22 cellular contexts compared by ENCODE assay signal in genomic region chr20:54085910-54086309, GRCh38.
"Had no signal": no experiment of that assay in that cellular context is flagged by ENCODE, and none has a peak within 500 bp of the region (broad histone marks: within the 10 kb centered on the region; RNA-seq: fewer than 3 reads in every experiment).

No MANE protein-coding gene starts in this region.

- DNase-seq: activated CD4-positive, alpha-beta memory T cell treated with anti-CD3 and anti-CD28 coated beads, Interleukin-2, amount 10 ng/mL, durations not matched to agents 7 days and 5 days; activated CD4-positive, alpha-beta T cell treated with anti-CD3 and anti-CD28 coated beads, Interleukin-2, amount 10 ng/mL, durations not matched to agents 24 days and 14 days; activated CD8-positive, alpha-beta memory T cell treated with anti-CD3 and anti-CD28 coated beads, Interleukin-2, amount 10 ng/mL, durations not matched to agents 7 days and 5 days; activated gamma-delta T cell; activated naive CD4-positive, alpha-beta T cell treated with anti-CD3 and anti-CD28 coated beads, Interleukin-2, amount 50 U/mL, for 16 hours; activated naive CD8-positive, alpha-beta T cell treated with anti-CD3 and anti-CD28 coated beads, Interleukin-2, amount 50 U/mL, for 24 hours; activated T-cell treated with anti-CD3 and anti-CD28 coated beads for 4 hours; caudate nucleus; dermis blood vessel endothelial cell; effector memory CD4-positive, alpha-beta T cell; foreskin melanocyte; immature natural killer cell; left lung; pancreas; psoas muscle; stimulated activated CD4-positive, alpha-beta T cell treated with anti-CD3 and anti-CD28 coated beads, Interleukin-2, amount 100 ng/mL, for 24 hours; T1000; testis had no signal

- H3K4me3 ChIP-seq: left lung, lung, pancreas, psoas muscle, right atrium auricular region, testis, vagina had no signal

- H3K9me3 ChIP-seq: left lung, neutrophil, pancreas, psoas muscle, right atrium auricular region, testis, vagina had no signal

- H3K36me3 ChIP-seq: left lung, neutrophil, pancreas, right atrium auricular region, vagina had no signal

- H3K4me1 ChIP-seq: left lung, pancreas, psoas muscle, right atrium auricular region, testis, vagina had no signal

- H3K27me3 ChIP-seq: left lung, neutrophil, pancreas, right atrium auricular region, testis, vagina had no signal

- H3K27ac ChIP-seq: left lung, neutrophil, pancreas, psoas muscle, right atrium auricular region, testis, vagina had no signal
